11 cellular contexts compared by ENCODE assay signal in genomic region chr3:16300282-16300681, GRCh38. TPM values are rescaled to one million over a fixed set of nuclear protein-coding genes. Genes with fewer than 3 reads are reported as not detected.
A peak's percentile ranks its signal among the peaks of the same experiment; 100 is the strongest.
DNase-seq lines count a peak whose midpoint lies in the region; ATAC-seq and TF ChIP-seq lines count a peak whose summit lies in the region.
"Had no signal": no experiment of that assay in that cellular context is flagged by ENCODE, and none has a peak within 500 bp of the region (broad histone marks: within the 10 kb centered on the region; RNA-seq: fewer than 3 reads in every experiment).

No MANE protein-coding gene starts in this region.

- H3K4me2 ChIP-seq in DOHH2 (ENCODE audit: low read length), result peak overlapping the region; percentile 49

- ATAC-seq in GM21717 (IDR thresholded peaks at IDR 0.05; ENCODE audit: unreplicated experiment), result peak; percentile 46
- ATAC-seq: gastrocnemius medialis had no signal

- H3K9me2 ChIP-seq in DOHH2 (replicated peaks; ENCODE audit: control insufficient read depth, low read length), result no peaks in the 10 kb centered on the region

- peaks cover 74% of the 10 kb centered on the region for H3K36me3 ChIP-seq in DOHH2 (ENCODE audit: control insufficient read depth, low read length)
- peaks cover 40 to 48% of the 10 kb centered on the region in 2 donors for H3K36me3 ChIP-seq in mucosa of rectum (ENCODE audit: control insufficient read depth in 2 of 2, insufficient read depth in 2 of 2, low read length in 2 of 2)
- no peaks in the 10 kb centered on the region for H3K36me3 ChIP-seq in BE2C
- H3K36me3 ChIP-seq: cardiac muscle cell had no signal

- H3K79me2 ChIP-seq in DOHH2 (ENCODE audit: control insufficient read depth, low read length), result no peaks in the 10 kb centered on the region

- H3K4me3 ChIP-seq in DOHH2 (ENCODE audit: low read length) (peak overlapping the region; percentile 17; the same call in 1 of the 2 replicates), mucosa of rectum (ENCODE audit: low read length in 2 of 2) (no peak overlapping the region), BE2C (ENCODE audit: low read depth, low read length) (no peak overlapping the region)
- H3K4me3 ChIP-seq: cardiac muscle cell, gastrocnemius medialis had no signal

- DNase-seq in RPMI7951 (ENCODE audit: low read depth) (peak; percentile 27), NCI-H345 (lab: John Stamatoyannopoulos, UW) (no peak), iPS-NIHi11 (ENCODE audit: low spot score) (no peak), BE2C (no peak)
- no peak for DNase-seq in stimulated activated naive CD4-positive, alpha-beta T cell treated with Interleukin-2 at 50 U/mL for 16 hours (lab: John Stamatoyannopoulos, UW)
- DNase-seq: Calu3, gastrocnemius medialis had no signal

- H3K9me3 ChIP-seq in DOHH2 (ENCODE audit: control insufficient read depth, insufficient read depth, low read length) (no peaks in the 10 kb centered on the region), mucosa of rectum (ENCODE audit: control insufficient read depth in 2 of 2, low read length in 2 of 2) (no peaks in the 10 kb centered on the region), BE2C (no peaks in the 10 kb centered on the region)
- H3K9me3 ChIP-seq: gastrocnemius medialis had no signal

- H3K9ac ChIP-seq in mucosa of rectum (ENCODE audit: low read depth in 1 of 2, low read length in 2 of 2), result no peak overlapping the region

- H3K4me1 ChIP-seq in DOHH2 (ENCODE audit: control insufficient read depth, low read length), result peaks cover 25% of the 10 kb centered on the region
- peaks cover 0 to 3% of the 10 kb centered on the region in 2 donors for H3K4me1 ChIP-seq in mucosa of rectum (ENCODE audit: control insufficient read depth in 2 of 2, insufficient read depth in 2 of 2, low read length in 2 of 2)
- H3K4me1 ChIP-seq in BE2C, result no peaks in the 10 kb centered on the region

- H4K20me1 ChIP-seq in DOHH2 (ENCODE audit: control insufficient read depth, insufficient read depth, low read depth, low read length), result no peaks in the 10 kb centered on the region

- TF ChIP-seq CTCF in DOHH2 (IDR thresholded peaks at IDR 0.05; ENCODE audit: low read depth, low read length, poor library complexity, severe bottlenecking), result no peak
- TF ChIP-seq CTCF in BE2C (IDR thresholded peaks at IDR 0.05; ENCODE audit: low read depth, low read length), result no peak

- peaks cover 23% of the 10 kb centered on the region for H3F3A ChIP-seq in DOHH2 (ENCODE audit: control insufficient read depth, insufficient read depth)

- H3K27me3 ChIP-seq in DOHH2 (ENCODE audit: control insufficient read depth, low read length) (no peaks in the 10 kb centered on the region), mucosa of rectum (ENCODE audit: control insufficient read depth in 2 of 2, insufficient read depth in 2 of 2, low read length in 2 of 2) (no peaks in the 10 kb centered on the region), BE2C (no peaks in the 10 kb centered on the region)
- H3K27me3 ChIP-seq: cardiac muscle cell, gastrocnemius medialis had no signal

- H3K27ac ChIP-seq in DOHH2 (ENCODE audit: low read depth, low read length), result 0 out of 2 replicates have a peak overlapping the region, but pooled peaks have one; percentile 8
- H3K27ac ChIP-seq in mucosa of rectum (ENCODE audit: low read depth in 2 of 2, low read length in 2 of 2), result peak overlapping the region; percentile 41 to 45
- H3K27ac ChIP-seq: gastrocnemius medialis had no signal

RNA-seq across cellular contexts. Expression of gene OXNAD1, which starts 35.3 kb away (rescaled TPM):
- total RNA-seq in RPMI7951 (2014; rRNA removed; shearing (Covaris generic)), result 12.9 and 13.1 TPM in 2 replicates
- 7.4 TPM for polyA plus RNA-seq in BE2C (2012; ENCODE audit: insufficient read depth, insufficient read length, low read depth)

RNA-seq across cellular contexts. Expression of gene DPH3, which starts 35.5 kb away (rescaled TPM):
- 21.9 and 24.0 TPM in 2 replicates for total RNA-seq in RPMI7951 (2014; rRNA removed; shearing (Covaris generic))
- polyA plus RNA-seq in BE2C (2012; ENCODE audit: insufficient read depth, insufficient read length, low read depth), result 21.5 TPM
